In the genomic region with DNA sequence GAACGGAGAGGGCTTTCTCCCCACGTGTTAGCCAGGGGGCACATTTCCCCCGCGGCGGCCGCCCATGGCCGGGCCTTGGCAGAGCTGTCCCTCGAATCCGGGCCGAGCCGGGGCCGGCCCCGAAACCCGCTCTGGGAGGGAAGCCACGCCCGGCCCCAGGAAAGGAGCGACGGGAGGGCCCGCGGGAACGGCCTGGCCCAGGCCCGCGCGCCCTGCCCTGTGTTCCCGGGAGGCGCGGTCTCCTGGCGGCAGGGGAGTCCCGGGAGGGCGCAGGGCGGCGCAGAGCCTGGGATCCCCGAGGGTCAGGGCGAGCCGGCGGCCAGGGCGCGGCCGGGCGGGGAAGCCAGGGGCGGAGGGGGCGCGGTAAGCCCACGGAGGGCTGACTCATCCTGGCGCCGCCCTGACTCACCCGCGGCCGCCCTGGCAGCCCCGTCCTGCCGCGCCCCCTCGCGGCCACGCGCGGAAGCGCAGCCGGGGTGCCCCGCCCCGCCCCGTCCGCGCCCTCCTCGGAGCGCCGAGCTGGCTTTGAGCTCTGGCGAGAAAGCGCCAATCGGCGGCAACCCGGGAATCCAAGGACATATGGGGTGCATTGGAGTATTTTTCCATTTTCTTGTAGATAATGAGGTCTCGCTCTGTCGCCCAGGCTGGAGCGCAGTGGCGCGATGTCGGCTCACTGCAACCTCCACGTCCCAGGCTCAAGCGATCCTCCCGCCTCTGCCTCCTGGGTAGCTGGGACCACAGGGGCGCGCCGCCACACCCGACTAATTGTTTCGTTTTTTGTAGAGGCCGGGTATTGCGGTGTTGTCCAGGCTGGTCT, we compare ENCODE assay signal across 8 cellular contexts. TPM values are rescaled to one million over a fixed set of nuclear protein-coding genes. Genes with fewer than 3 reads are reported as not detected.
DNase-seq lines count a peak whose midpoint lies in the region; ATAC-seq and TF ChIP-seq lines count a peak whose summit lies in the region.

No MANE protein-coding gene starts in this region.

- peaks cover 43% of the 10 kb centered on the region for H3K4me1 ChIP-seq in RWPE2 (ENCODE audit: insufficient read depth, poor library complexity, severe bottlenecking)
- peaks cover 13% of the 10 kb centered on the region for H3K4me1 ChIP-seq in neuron (ENCODE audit: insufficient read depth, low read length)
- peaks cover 46% of the 10 kb centered on the region for H3K4me1 ChIP-seq in stomach smooth muscle (ENCODE audit: control insufficient read depth, insufficient read depth, low read length)

- H3K27me3 ChIP-seq in RWPE2 (ENCODE audit: insufficient read depth, poor library complexity, severe bottlenecking), result no peaks in the 10 kb centered on the region
- H3K27me3 ChIP-seq in neuron (ENCODE audit: insufficient read depth, low read length), result peaks cover 2% of the 10 kb centered on the region
- H3K27me3 ChIP-seq in stomach smooth muscle (ENCODE audit: control insufficient read depth in 1 of 2, insufficient read depth in 2 of 2, low read length in 2 of 2), result no peaks in the 10 kb centered on the region

- peak; percentile 98 for TF ChIP-seq CTCF in RWPE2 (IDR thresholded peaks at IDR 0.05; ENCODE audit: poor library complexity, severe bottlenecking)

- H3K9me3 ChIP-seq in RWPE2 (ENCODE audit: severe bottlenecking) (no peaks in the 10 kb centered on the region), neuron (ENCODE audit: low read length) (no peaks in the 10 kb centered on the region), stomach smooth muscle (ENCODE audit: control insufficient read depth in 2 of 2, low read length in 2 of 2) (no peaks in the 10 kb centered on the region)

- H3K36me3 ChIP-seq in RWPE2 (ENCODE audit: low read depth), result no peaks in the 10 kb centered on the region
- H3K36me3 ChIP-seq in neuron (ENCODE audit: insufficient read depth, low read length), result no peaks in the 10 kb centered on the region
- H3K36me3 ChIP-seq in stomach smooth muscle (ENCODE audit: control insufficient read depth in 2 of 2, insufficient read depth in 2 of 2, low read length in 2 of 2), result no peaks in the 10 kb centered on the region

- peak overlapping the region; percentile 75 to 85 for H3K9ac ChIP-seq in stomach smooth muscle (ENCODE audit: low read length in 2 of 2)

- DNase-seq in CMK (ENCODE audit: low read depth) (peak; percentile 61), HT1080 (ENCODE audit: low read depth) (peak; percentile 80), RWPE2 (ENCODE audit: low spot score) (peak; percentile 87), foreskin melanocyte (peak; percentile 68)
- DNase-seq in activated gamma-delta T cell treated with anti-CD3 and anti-CD28 coated beads, Interleukin-2, amount 50 U/mL, for 16 hours (ENCODE audit: low read depth), result peak; percentile 76

- peak overlapping the region; percentile 82 for H2AFZ ChIP-seq in neuron (ENCODE audit: low read depth, low read length)

- H3K27ac ChIP-seq in RWPE2 (ENCODE audit: poor library complexity, severe bottlenecking) (peak overlapping the region; percentile 96), stomach smooth muscle (ENCODE audit: low read length) (peak overlapping the region; percentile 84)

- peak overlapping the region; percentile 24 for H3K4me3 ChIP-seq in RWPE2 (ENCODE audit: severe bottlenecking)
- peak overlapping the region; percentile 29 for H3K4me3 ChIP-seq in neuron (ENCODE audit: low read length)
- peak overlapping the region; percentile 57 to 72 for H3K4me3 ChIP-seq in stomach smooth muscle (ENCODE audit: low read length in 2 of 2)

- ATAC-seq in GM19452 (IDR thresholded peaks at IDR 0.05; ENCODE audit: unreplicated experiment) (peak; percentile 79), RWPE2 (ENCODE audit: low read depth) (peak; percentile 68)

RNA-seq across cellular contexts. Expression of gene PLEKHG6, which starts 31.8 kb away (rescaled TPM):
- total RNA-seq in HT1080 (2014; rRNA removed; shearing (Covaris generic)), result 0.07 TPM in 1 of 2 replicates, not detected in the other
- polyA plus RNA-seq in HT1080 (2015; cell fraction: cytosol; rRNA removed), result not detected in 2 replicates
- polyA plus RNA-seq in HT1080 (2015; cell fraction: nucleus; rRNA removed), result not detected in 2 replicates

Comparison
In these comparisons a context has a peak if more than half of its experiments do, and no peak if none do; other contexts are left out.
1. Peak in every context shown above with its lines: DNase-seq, ATAC-seq, H3K4me3 ChIP-seq and H3K27ac ChIP-seq.